8 cellular contexts compared by ENCODE assay signal in the genomic region with DNA sequence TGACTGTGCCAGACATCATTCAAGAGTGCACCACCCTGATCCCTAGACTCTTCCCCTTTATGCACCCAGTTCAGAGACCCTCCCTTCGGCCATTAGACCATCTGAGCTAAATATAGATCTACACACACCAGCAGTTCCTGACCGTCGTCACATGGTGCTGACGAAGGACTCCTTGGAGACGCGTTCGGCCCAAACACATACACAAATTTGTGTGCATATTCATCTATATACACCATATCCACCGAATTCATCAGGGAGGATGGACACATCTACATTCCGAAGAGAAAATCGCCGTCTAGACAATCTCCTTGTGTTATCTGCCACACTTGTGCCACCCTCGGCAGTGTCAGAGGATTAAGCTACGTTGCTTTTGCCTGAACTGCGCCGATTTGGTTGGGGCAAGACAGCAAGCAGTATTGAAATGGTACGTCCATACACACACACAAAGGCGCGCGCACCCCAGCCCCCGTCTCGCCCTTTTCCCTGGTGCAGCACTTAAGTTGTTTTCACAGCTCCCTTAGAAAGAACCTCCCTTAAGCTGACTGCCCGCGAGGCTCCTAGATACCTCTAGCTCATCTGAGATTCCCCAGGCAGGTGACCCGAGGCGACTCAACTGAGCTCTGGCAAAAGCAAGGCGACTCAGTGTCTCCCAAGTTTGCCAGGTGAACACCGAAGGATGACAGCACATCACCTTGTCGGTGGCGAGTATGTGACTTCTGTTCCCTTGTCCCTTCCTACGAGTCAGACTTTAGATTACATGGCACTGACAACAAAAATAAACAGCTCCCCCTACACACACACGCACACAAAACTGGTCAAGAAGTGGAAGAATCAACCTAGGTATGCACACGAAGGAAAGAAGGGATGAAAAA. TPM values are rescaled to one million over a fixed set of nuclear protein-coding genes. Genes with fewer than 3 reads are reported as not detected.
DNase-seq lines count a peak whose midpoint lies in the region; ATAC-seq and TF ChIP-seq lines count a peak whose summit lies in the region.

No MANE protein-coding gene starts in this region.

- H3K36me3 ChIP-seq in DOHH2 (ENCODE audit: control insufficient read depth, low read length) (peaks cover 6% of the 10 kb centered on the region; the same call in 1 of the 2 replicates), thoracic aorta (no peaks in the 10 kb centered on the region)

- H3K4me1 Mint-ChIP-seq in naive thymus-derived CD8-positive, alpha-beta T cell: peaks cover 34 to 58% (median 48%) of the 10 kb centered on the region in 4 donors

- H3K27ac Mint-ChIP-seq in naive thymus-derived CD8-positive, alpha-beta T cell: peak overlapping the region; percentile 89 to 99 (median 97)

- peak; percentile 1 to 4 for ATAC-seq in naive thymus-derived CD8-positive, alpha-beta T cell
- no peak for ATAC-seq in thoracic aorta (ENCODE audit: insufficient number of reproducible peaks, low FRiP score, low read depth)
- no peak for ATAC-seq in GM19452 (IDR thresholded peaks at IDR 0.05; ENCODE audit: unreplicated experiment)
- no peak for ATAC-seq in GM18498 (IDR thresholded peaks at IDR 0.05; ENCODE audit: unreplicated experiment)

- peaks cover 10% of the 10 kb centered on the region for H3K9me3 ChIP-seq in DOHH2 (ENCODE audit: control insufficient read depth, insufficient read depth, low read length)
- H3K9me3 ChIP-seq in thoracic aorta: no peaks in the 10 kb centered on the region

- peaks cover 0 to 3% (median 0%) of the 10 kb centered on the region in 3 donors for H3K36me3 Mint-ChIP-seq in naive thymus-derived CD8-positive, alpha-beta T cell

- peak; percentile 39 for DNase-seq in NCI-H2227 (lab: John Stamatoyannopoulos, UW; ENCODE audit: unreplicated experiment)
- peak; percentile 17 for DNase-seq in activated T-helper 9 cell treated with anti-CD3 and anti-CD28 coated beads, Interleukin-2, amount 50 U/mL, for 16 hours (ENCODE audit: low read depth)
- no peak for DNase-seq in fibroblast of the aortic adventitia (ENCODE audit: low read depth)
- DNase-seq in naive thymus-derived CD8-positive, alpha-beta T cell: peak; percentile 15 to 75 (median 51)
- peak; percentile 25 for DNase-seq in thoracic aorta (ENCODE audit: low spot score)

- H3F3A ChIP-seq in DOHH2 (ENCODE audit: control insufficient read depth, insufficient read depth): peaks cover 13% of the 10 kb centered on the region

- H3K27me3 ChIP-seq in DOHH2 (ENCODE audit: control insufficient read depth, low read length) (no peaks in the 10 kb centered on the region), thoracic aorta (replicated peaks; ENCODE audit: insufficient read depth) (no peaks in the 10 kb centered on the region)

- POLR2A ChIA-PET in naive thymus-derived CD8-positive, alpha-beta T cell (lab: Charles Lee): interaction anchor here (0.6 to 3.9 kb wide), 12 partner anchors 17 to 959 kb away, joined by 3 to 59 read pairs (median 4); no protein-coding TSS in a partner anchor

- no peaks in the 10 kb centered on the region for H3K27me3 Mint-ChIP-seq in naive thymus-derived CD8-positive, alpha-beta T cell

- H3K9me2 ChIP-seq in DOHH2 (replicated peaks; ENCODE audit: control insufficient read depth, low read length): no peaks in the 10 kb centered on the region

- peak; percentile 35 for TF ChIP-seq CTCF in DOHH2 (IDR thresholded peaks at IDR 0.05; ENCODE audit: low read depth, low read length, poor library complexity, severe bottlenecking)
- TF ChIP-seq CTCF in fibroblast of the aortic adventitia (IDR thresholded peaks at IDR 0.05; ENCODE audit: insufficient read depth, low read length): no peak
- no peak for TF ChIP-seq CTCF in thoracic aorta (IDR thresholded peaks at IDR 0.05)

- H4K20me1 ChIP-seq in DOHH2 (ENCODE audit: control insufficient read depth, insufficient read depth, low read depth, low read length): peaks cover 15% of the 10 kb centered on the region

- no peaks in the 10 kb centered on the region for H3K9me3 Mint-ChIP-seq in naive thymus-derived CD8-positive, alpha-beta T cell

- H3K27ac ChIP-seq in DOHH2 (ENCODE audit: low read depth, low read length) (peak overlapping the region; percentile 90), thoracic aorta (peak overlapping the region; percentile 64 to 81)

- peak overlapping the region; percentile 81 for H3K4me2 ChIP-seq in DOHH2 (ENCODE audit: low read length)

- H3K4me1 ChIP-seq in DOHH2 (ENCODE audit: control insufficient read depth, low read length) (peaks cover 40% of the 10 kb centered on the region), thoracic aorta (ENCODE audit: control insufficient read depth in 1 of 2, low read depth in 2 of 2) (peaks cover 5 to 29% of the 10 kb centered on the region in 2 donors)

- peak overlapping the region; percentile 88 to 97 (median 95) for H3K4me3 Mint-ChIP-seq in naive thymus-derived CD8-positive, alpha-beta T cell

- H3K4me3 ChIP-seq in DOHH2 (ENCODE audit: low read length): peak overlapping the region; percentile 90
- peak overlapping the region; percentile 67 for H3K4me3 ChIP-seq in fibroblast of the aortic adventitia (ENCODE audit: low read depth, low read length)
- peak overlapping the region; percentile 92 for H3K4me3 ChIP-seq in thoracic aorta

- H3K79me2 ChIP-seq in DOHH2 (ENCODE audit: control insufficient read depth, low read length): peaks cover 59% of the 10 kb centered on the region

RNA-seq across cellular contexts. Expression of gene RASGEF1B, which starts 1.0 kb away (rescaled TPM):
- total RNA-seq in fibroblast of the aortic adventitia (ENCODE audit: low replicate concordance): 1.2 and 2.0 TPM in 2 replicates
- total RNA-seq in naive thymus-derived CD8-positive, alpha-beta T cell: 10 to 100 TPM; 13.6 to 14.7 TPM
- polyA plus RNA-seq in naive thymus-derived CD8-positive, alpha-beta T cell: 10 to 100 TPM in 1 of 3 donors, 1 to 10 TPM in 2; 6.4 to 13.7 (median 8.9) TPM
- 10 to 100 TPM; 24.4 to 42.0 TPM for total RNA-seq in thoracic aorta

Comparison
In these comparisons a context has a peak if more than half of its experiments do, and no peak if none do; other contexts are left out.
1. ATAC-seq: peak in naive thymus-derived CD8-positive, alpha-beta T cell (2 of 2); none in thoracic aorta (single experiment), GM19452 (single experiment) and GM18498 (single experiment).
2. Peak in every context shown above with its lines, with median percentiles within 50 percentile points of each other: H3K4me3 ChIP-seq.